ENCODE assay signal across 8 cellular contexts in genomic region chr6:36623547-36624459, GRCh38. TPM values are rescaled to one million over a fixed set of nuclear protein-coding genes. Genes with fewer than 3 reads are reported as not detected.
DNase-seq lines count a peak whose midpoint lies in the region; ATAC-seq lines count a peak whose summit lies in the region.

No MANE protein-coding gene starts in this region.

- CTCF ChIA-PET in activated CD8-positive, alpha-beta memory T cell treated with anti-CD3 and anti-CD28 coated beads, Interleukin-2, amount 10 ng/mL, durations not matched to agents 7 days and 5 days (lab: Charles Lee) = interaction anchor here (0.6 to 4.4 kb wide), 24 partner anchors 7 to 586 kb away, joined by 3 to 57 read pairs (median 3); partner anchors contain the start of gene CDKN1A

- H3K4me1 Mint-ChIP-seq in activated CD8-positive, alpha-beta memory T cell treated with anti-CD3 and anti-CD28 coated beads, Interleukin-2, amount 10 ng/mL, durations not matched to agents 7 days and 5 days = peaks cover 24% of the 10 kb centered on the region

- no peaks in the 10 kb centered on the region for H3K36me3 Mint-ChIP-seq in activated CD8-positive, alpha-beta memory T cell treated with anti-CD3 and anti-CD28 coated beads, Interleukin-2, amount 10 ng/mL, durations not matched to agents 7 days and 5 days

- ATAC-seq in activated CD8-positive, alpha-beta memory T cell treated with anti-CD3 and anti-CD28 coated beads, Interleukin-2, amount 10 ng/mL, durations not matched to agents 7 days and 5 days = peak; percentile 75

- no peaks in the 10 kb centered on the region for H3K27me3 Mint-ChIP-seq in activated CD8-positive, alpha-beta memory T cell treated with anti-CD3 and anti-CD28 coated beads, Interleukin-2, amount 10 ng/mL, durations not matched to agents 7 days and 5 days

- peak; percentile 34 to 77 for DNase-seq in NCI-H524 (lab: John Stamatoyannopoulos, UW)
- DNase-seq in NCI-H524 treated with DMSO at 0.1 percent for 48 hours (lab: John Stamatoyannopoulos, UW) = no peak
- peak; percentile 80 for DNase-seq in HT1080 (ENCODE audit: low read depth)
- peak; percentile 74 to 77 for DNase-seq in NOMO-1 (lab: John Stamatoyannopoulos, UW; ENCODE audit: unreplicated experiment in 2 of 2)
- DNase-seq in activated CD8-positive, alpha-beta memory T cell treated with anti-CD3 and anti-CD28 coated beads, Interleukin-2, amount 10 ng/mL, durations not matched to agents 7 days and 5 days = peak; percentile 84
- peak; percentile 91 for DNase-seq in epidermal melanocyte (ENCODE audit: insufficient read length, low spot score)
- DNase-seq in mucosa of gallbladder (ENCODE audit: low spot score) = peak; percentile 91
- DNase-seq in stimulated activated CD8-positive, alpha-beta memory T cell treated with anti-CD3 and anti-CD28 coated beads, Interleukin-4, amount 100 ng/mL, for 48 hours = peak; percentile 88

- no peak overlapping the region for H3K4me3 Mint-ChIP-seq in activated CD8-positive, alpha-beta memory T cell treated with anti-CD3 and anti-CD28 coated beads, Interleukin-2, amount 10 ng/mL, durations not matched to agents 7 days and 5 days

- H3K9me3 Mint-ChIP-seq in activated CD8-positive, alpha-beta memory T cell treated with anti-CD3 and anti-CD28 coated beads, Interleukin-2, amount 10 ng/mL, durations not matched to agents 7 days and 5 days (ENCODE audit: low read depth) = no peaks in the 10 kb centered on the region

- peak overlapping the region; percentile 53 for H3K27ac Mint-ChIP-seq in activated CD8-positive, alpha-beta memory T cell treated with anti-CD3 and anti-CD28 coated beads, Interleukin-2, amount 10 ng/mL, durations not matched to agents 7 days and 5 days

RNA-seq across cellular contexts. Expression of gene SRSF3, which starts 29.6 kb away (rescaled TPM):
- total RNA-seq in HT1080 (2014; rRNA removed; shearing (Covaris generic)) = 335 and 412 TPM in 2 replicates
- 180 and 394 TPM in 2 replicates for polyA plus RNA-seq in HT1080 (2015; cell fraction: cytosol; rRNA removed)
- polyA plus RNA-seq in HT1080 (2015; cell fraction: nucleus; rRNA removed) = 402 and 481 TPM in 2 replicates
- total RNA-seq in activated CD8-positive, alpha-beta memory T cell treated with anti-CD3 and anti-CD28 coated beads, Interleukin-2, amount 10 ng/mL, durations not matched to agents 7 days and 5 days = 100 to 1,000 TPM; 416 to 514 TPM
- 190 TPM for total RNA-seq in mucosa of gallbladder

RNA-seq across cellular contexts. Expression of gene CDKN1A, which starts 54.7 kb away (rescaled TPM):
- 151 and 200 TPM in 2 replicates for total RNA-seq in HT1080 (2014; rRNA removed; shearing (Covaris generic))
- 375 and 395 TPM in 2 replicates for polyA plus RNA-seq in HT1080 (2015; cell fraction: cytosol; rRNA removed)
- 241 and 252 TPM in 2 replicates for polyA plus RNA-seq in HT1080 (2015; cell fraction: nucleus; rRNA removed)
- total RNA-seq in activated CD8-positive, alpha-beta memory T cell treated with anti-CD3 and anti-CD28 coated beads, Interleukin-2, amount 10 ng/mL, durations not matched to agents 7 days and 5 days = 100 to 1,000 TPM in 1 of 2 experiments, 10 to 100 TPM in 1; 67.5 to 109 TPM
- 71.2 TPM for total RNA-seq in mucosa of gallbladder
